19 cellular contexts compared by ENCODE assay signal in the genomic region with DNA sequence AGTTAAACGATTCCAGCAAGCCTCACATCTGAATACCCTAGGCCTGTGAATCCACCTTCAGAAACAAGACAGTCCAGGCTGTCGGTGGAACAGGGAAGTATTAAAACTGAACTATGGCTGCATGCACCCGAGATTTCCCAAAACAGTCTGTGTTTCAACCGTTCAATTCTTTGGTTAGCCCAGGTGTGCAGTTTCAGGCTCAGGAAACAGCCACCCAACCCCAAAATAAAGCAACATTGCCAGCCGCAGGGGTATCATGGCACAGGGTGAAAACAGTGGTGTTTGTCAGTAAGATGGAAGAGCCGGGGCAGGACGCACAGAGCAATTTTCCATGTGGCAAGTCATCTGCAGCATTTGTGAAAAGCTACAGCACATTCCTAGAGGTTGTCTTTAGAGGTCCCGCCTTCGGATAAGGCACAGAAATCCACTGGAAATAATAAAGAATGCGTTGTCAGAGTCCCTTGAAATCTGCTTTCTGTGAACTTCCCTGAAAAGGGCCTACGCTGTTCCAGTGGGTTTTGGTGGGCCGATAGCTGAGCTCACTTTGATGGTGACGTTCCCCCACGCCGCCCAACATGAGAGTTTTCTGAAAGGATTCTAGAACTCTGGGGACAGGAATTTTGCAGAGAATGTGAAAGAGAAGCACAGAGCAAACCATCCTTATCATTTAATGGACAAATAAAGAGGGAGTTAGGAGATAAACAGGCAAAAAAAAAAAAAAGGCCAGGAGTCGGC.
A peak's percentile ranks its signal among the peaks of the same experiment; 100 is the strongest.
DNase-seq lines count a peak whose midpoint lies in the region; ATAC-seq and TF ChIP-seq lines count a peak whose summit lies in the region.
"Had no signal": no experiment of that assay in that cellular context is flagged by ENCODE, and none has a peak within 500 bp of the region (broad histone marks: within the 10 kb centered on the region; RNA-seq: fewer than 3 reads in every experiment).

No MANE protein-coding gene starts in this region.

- H3K4me3 Mint-ChIP-seq in activated CD8-positive, alpha-beta T cell treated with anti-CD3 and anti-CD28 coated beads, Interleukin-2, amount 10 ng/mL, durations not matched to agents 7 days and 5 days, result peak overlapping the region; percentile 54
- H3K4me3 Mint-ChIP-seq in activated naive CD8-positive, alpha-beta T cell treated with anti-CD3 and anti-CD28 coated beads, Interleukin-2, amount 50 U/mL, for 24 hours, result peak overlapping the region; percentile 80
- H3K4me3 Mint-ChIP-seq: CD14-positive monocyte had no signal

- no peak for TF ChIP-seq CTCF in mammary epithelial cell (conservative IDR thresholded peaks at IDR 0.05 in 1 of 2, IDR thresholded peaks at IDR 0.05 in 1 of 2; ENCODE audit: extremely low read depth in 1 of 2, insufficient read depth in 1 of 2, low read depth in 1 of 2, low read length in 2 of 2)

- intact Hi-C loops in mammary epithelial cell (cut with micrococcal nuclease), result no loop called here

- no peak overlapping the region for H3K27ac ChIP-seq in mammary epithelial cell (ENCODE audit: insufficient read depth, low read depth, low read length)
- H3K27ac ChIP-seq: uterus had no signal

- H3K4me3 ChIP-seq in mammary epithelial cell (replicated peaks in 1 of 3; ENCODE audit: insufficient read depth in 1 of 3, low read depth in 2 of 3, low read length in 3 of 3), result no peak overlapping the region
- H3K4me3 ChIP-seq: uterus had no signal

- H3K9me3 Mint-ChIP-seq in activated CD8-positive, alpha-beta T cell treated with anti-CD3 and anti-CD28 coated beads, Interleukin-2, amount 10 ng/mL, durations not matched to agents 7 days and 5 days (ENCODE audit: insufficient read depth), result no peaks in the 10 kb centered on the region
- H3K9me3 Mint-ChIP-seq in activated naive CD8-positive, alpha-beta T cell treated with anti-CD3 and anti-CD28 coated beads, Interleukin-2, amount 50 U/mL, for 24 hours, result no peaks in the 10 kb centered on the region
- H3K9me3 Mint-ChIP-seq: CD14-positive monocyte had no signal

- BruUV-seq in mammary epithelial cell (replicated peaks; lab: Mats Ljungman, UMichigan), result no TSS peak

- no peak overlapping the region for H3K4me2 ChIP-seq in mammary epithelial cell (ENCODE audit: insufficient read depth, low read depth, low read length)

- no peaks in the 10 kb centered on the region for H4K20me1 ChIP-seq in mammary epithelial cell (ENCODE audit: insufficient read depth, low read length)

- 97% methylated on average over 13 of the region's 16 CpGs for WGBS in mammary epithelial cell (ENCODE audit: low coverage, missing lambda C conversion rate)

- peaks cover 64% of the 10 kb centered on the region for H3K36me3 Mint-ChIP-seq in activated CD8-positive, alpha-beta T cell treated with anti-CD3 and anti-CD28 coated beads, Interleukin-2, amount 10 ng/mL, durations not matched to agents 7 days and 5 days (ENCODE audit: low read depth)
- H3K36me3 Mint-ChIP-seq in activated naive CD8-positive, alpha-beta T cell treated with anti-CD3 and anti-CD28 coated beads, Interleukin-2, amount 50 U/mL, for 24 hours (ENCODE audit: low read depth), result peaks cover 11% of the 10 kb centered on the region
- H3K36me3 Mint-ChIP-seq: CD14-positive monocyte had no signal

- H3K27ac Mint-ChIP-seq in activated CD8-positive, alpha-beta T cell treated with anti-CD3 and anti-CD28 coated beads, Interleukin-2, amount 10 ng/mL, durations not matched to agents 7 days and 5 days, result peak overlapping the region; percentile 96
- H3K27ac Mint-ChIP-seq in activated naive CD8-positive, alpha-beta T cell treated with anti-CD3 and anti-CD28 coated beads, Interleukin-2, amount 50 U/mL, for 24 hours, result peak overlapping the region; percentile 98
- H3K27ac Mint-ChIP-seq: CD14-positive monocyte had no signal

- peak; percentile 1 for DNase-seq in activated CD4-positive, alpha-beta T cell treated with anti-CD3 and anti-CD28 coated beads, Interleukin-2, amount 50 U/mL, for 1 hour
- no peak for DNase-seq in activated CD4-positive, alpha-beta T cell treated with anti-CD3 and anti-CD28 coated beads for 4 hours
- DNase-seq in activated CD8-positive, alpha-beta T cell treated with anti-CD3 and anti-CD28 coated beads, Interleukin-2, amount 10 ng/mL, durations not matched to agents 7 days and 5 days, result no peak
- no peak for DNase-seq in activated naive CD8-positive, alpha-beta T cell treated with anti-CD3 and anti-CD28 coated beads, Interleukin-2, amount 50 U/mL, for 24 hours
- DNase-seq in stimulated activated CD8-positive, alpha-beta memory T cell treated with anti-CD3 and anti-CD28 coated beads, Interleukin-4, amount 100 ng/mL, for 48 hours, result peak; percentile 38
- DNase-seq in foreskin melanocyte (no peak), mammary epithelial cell (no peak)
- DNase-seq: amniotic stem cell; cerebellar nuclear complex; DMS79 treated with DMSO at 0.1 percent for 48 hours; effector CD8-positive, alpha-beta T cell; KG1; mesenchymal stem cell; NCI-H1048; NCI-H2107; uterus had no signal

- H3K79me2 ChIP-seq in mammary epithelial cell (ENCODE audit: insufficient read depth, low read length), result peaks cover 44% of the 10 kb centered on the region

- in situ Hi-C loops in mammary epithelial cell (cut with MboI; ENCODE audit: low sequenced_read_pairs in 2 of 2), result no loop called here

- no peaks in the 10 kb centered on the region for H3K27me3 ChIP-seq in mammary epithelial cell (ENCODE audit: insufficient read depth, low read length)
- H3K27me3 ChIP-seq: uterus had no signal

- no peaks in the 10 kb centered on the region for H3K9me3 ChIP-seq in mammary epithelial cell (replicated peaks; ENCODE audit: insufficient read depth, low read length)
- H3K9me3 ChIP-seq: uterus had no signal

- no peaks in the 10 kb centered on the region for H3K27me3 Mint-ChIP-seq in activated CD8-positive, alpha-beta T cell treated with anti-CD3 and anti-CD28 coated beads, Interleukin-2, amount 10 ng/mL, durations not matched to agents 7 days and 5 days (ENCODE audit: low read depth)
- no peaks in the 10 kb centered on the region for H3K27me3 Mint-ChIP-seq in activated naive CD8-positive, alpha-beta T cell treated with anti-CD3 and anti-CD28 coated beads, Interleukin-2, amount 50 U/mL, for 24 hours

- peaks cover 7% of the 10 kb centered on the region for H3K4me1 ChIP-seq in mammary epithelial cell (ENCODE audit: insufficient read depth, low read length)
- H3K4me1 ChIP-seq: uterus had no signal

- H3K36me3 ChIP-seq in mammary epithelial cell (ENCODE audit: insufficient read depth, low read length), result peaks cover 1% of the 10 kb centered on the region
- H3K36me3 ChIP-seq: uterus had no signal

- dilution Hi-C loops in mammary epithelial cell (cut with HindIII; ENCODE audit: low sequenced_read_pairs), result no loop called here

- no peak overlapping the region for H3K9ac ChIP-seq in mammary epithelial cell (ENCODE audit: insufficient read depth, low read length)

- H2AFZ ChIP-seq in mammary epithelial cell (ENCODE audit: low read depth, low read length), result no peak overlapping the region

- ATAC-seq in activated CD8-positive, alpha-beta T cell treated with anti-CD3 and anti-CD28 coated beads, Interleukin-2, amount 10 ng/mL, durations not matched to agents 7 days and 5 days, result no peak
- no peak for ATAC-seq in activated naive CD8-positive, alpha-beta T cell treated with anti-CD3 and anti-CD28 coated beads, Interleukin-2, amount 50 U/mL, for 24 hours
- no peak for ATAC-seq in GM18873 (IDR thresholded peaks at IDR 0.05; ENCODE audit: low FRiP score, unreplicated experiment)
- ATAC-seq: HCT116 had no signal

- POLR2A ChIA-PET in activated CD8-positive, alpha-beta T cell treated with anti-CD3 and anti-CD28 coated beads, Interleukin-2, amount 10 ng/mL, durations not matched to agents 7 days and 5 days (lab: Charles Lee), result interaction anchor here (0.6 to 1.6 kb wide), 5 partner anchors 47 to 1548 kb away, joined by 3 to 6 read pairs (median 3); no protein-coding TSS in a partner anchor

- H3K4me1 Mint-ChIP-seq in activated CD8-positive, alpha-beta T cell treated with anti-CD3 and anti-CD28 coated beads, Interleukin-2, amount 10 ng/mL, durations not matched to agents 7 days and 5 days (ENCODE audit: low read depth), result peaks cover 93% of the 10 kb centered on the region
- peaks cover 94% of the 10 kb centered on the region for H3K4me1 Mint-ChIP-seq in activated naive CD8-positive, alpha-beta T cell treated with anti-CD3 and anti-CD28 coated beads, Interleukin-2, amount 50 U/mL, for 24 hours

- CTCF ChIA-PET in activated CD8-positive, alpha-beta T cell treated with anti-CD3 and anti-CD28 coated beads, Interleukin-2, amount 10 ng/mL, durations not matched to agents 7 days and 5 days (lab: Charles Lee), result interaction anchor here (0.8 to 7.5 kb wide), 8 partner anchors 21 to 1048 kb away, joined by 3 to 86 read pairs (median 4); no protein-coding TSS in a partner anchor
- CTCF ChIA-PET in mammary epithelial cell (lab: Charles Lee; ENCODE audit: low non-redundant PET), result no interaction called here

Comparison
In these comparisons a context has a peak if more than half of its experiments do, and no peak if none do; other contexts are left out.
1. DNase-seq: peak in activated CD4-positive, alpha-beta T cell treated with anti-CD3 and anti-CD28 coated beads, Interleukin-2, amount 50 U/mL, for 1 hour (single experiment) and stimulated activated CD8-positive, alpha-beta memory T cell treated with anti-CD3 and anti-CD28 coated beads, Interleukin-4, amount 100 ng/mL, for 48 hours (single experiment); none in activated CD4-positive, alpha-beta T cell treated with anti-CD3 and anti-CD28 coated beads for 4 hours (0 of 2), activated CD8-positive, alpha-beta T cell treated with anti-CD3 and anti-CD28 coated beads, Interleukin-2, amount 10 ng/mL, durations not matched to agents 7 days and 5 days (single experiment), activated naive CD8-positive, alpha-beta T cell treated with anti-CD3 and anti-CD28 coated beads, Interleukin-2, amount 50 U/mL, for 24 hours (single experiment), foreskin melanocyte (single experiment) and mammary epithelial cell (single experiment).